In the genomic region with DNA sequence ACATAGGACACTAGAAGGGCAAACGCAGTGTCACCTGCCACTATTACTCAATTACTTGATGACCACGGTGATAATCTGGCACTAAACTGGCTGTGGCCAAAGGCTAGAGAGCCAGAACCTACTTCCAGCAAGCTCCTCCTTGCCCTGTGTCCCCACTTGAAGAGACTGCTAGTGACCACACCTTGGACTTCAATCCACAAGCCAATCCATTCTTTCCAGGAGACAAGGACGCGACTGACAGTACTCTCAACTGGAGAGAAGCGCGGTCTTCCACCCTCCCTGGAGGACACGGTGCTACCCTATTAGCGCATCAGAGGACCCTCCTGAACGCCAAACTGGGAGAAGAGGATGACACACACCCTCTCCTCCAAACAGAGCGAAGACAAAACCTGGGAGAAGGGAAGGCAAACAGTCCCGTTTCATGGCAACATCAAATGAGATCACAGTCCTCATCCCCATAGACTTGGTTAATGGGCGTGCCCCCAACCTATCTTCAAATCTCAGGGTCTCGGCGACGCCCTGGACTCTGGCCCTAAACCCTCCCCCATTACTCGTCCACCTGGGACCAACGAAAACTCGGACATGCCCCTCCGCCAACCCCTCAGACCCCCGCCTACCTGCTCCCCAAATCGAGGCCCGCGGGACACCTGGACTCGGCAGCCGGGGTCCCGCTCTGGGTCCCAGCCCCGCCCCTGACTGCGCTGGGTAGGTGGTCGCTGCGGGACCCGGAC, we compare ENCODE assay signal across 8 cellular contexts. TPM values are rescaled to one million over a fixed set of nuclear protein-coding genes. Genes with fewer than 3 reads are reported as not detected.
DNase-seq lines count a peak whose midpoint lies in the region; ATAC-seq and TF ChIP-seq lines count a peak whose summit lies in the region.

No MANE protein-coding gene starts in this region.

- ATAC-seq in GM19351 (IDR thresholded peaks at IDR 0.05; ENCODE audit: unreplicated experiment) (peak; percentile 29), GM19455 (IDR thresholded peaks at IDR 0.05; ENCODE audit: unreplicated experiment) (no peak)
- ATAC-seq in activated naive CD4-positive, alpha-beta T cell treated with anti-CD3 and anti-CD28 coated beads, Interleukin-2, amount 50 U/mL, for 72 hours = peak; percentile 1 to 19

- H3K4me1 ChIP-seq in BE2C (no peaks in the 10 kb centered on the region), left ventricle myocardium inferior (peaks cover 61% of the 10 kb centered on the region), rectal smooth muscle tissue (ENCODE audit: control insufficient read depth, insufficient read depth, low read length) (peaks cover 7% of the 10 kb centered on the region)

- TF ChIP-seq CTCF in BE2C (IDR thresholded peaks at IDR 0.05; ENCODE audit: low read depth, low read length) (no peak), left ventricle myocardium inferior (IDR thresholded peaks at IDR 0.05; ENCODE audit: borderline replicate concordance) (no peak)

- peak overlapping the region; percentile 96 for H3K27ac ChIP-seq in KOPT-K1 (ENCODE audit: low read depth, low read length, poor library complexity, severe bottlenecking)
- peak overlapping the region; percentile 97 for H3K27ac ChIP-seq in left ventricle myocardium inferior (replicated peaks)
- H3K27ac ChIP-seq in rectal smooth muscle tissue (ENCODE audit: low read depth, low read length) = peak overlapping the region; percentile 97

- H3K36me3 ChIP-seq in BE2C = no peaks in the 10 kb centered on the region; the same call in 1 of the 2 replicates
- peaks cover 13% of the 10 kb centered on the region; the same call in 1 of the 2 replicates for H3K36me3 ChIP-seq in KOPT-K1 (ENCODE audit: insufficient read depth, low read length)
- H3K36me3 ChIP-seq in left ventricle myocardium inferior = peaks cover 11% of the 10 kb centered on the region
- H3K36me3 ChIP-seq in rectal smooth muscle tissue (ENCODE audit: control insufficient read depth, insufficient read depth, low read length) = no peaks in the 10 kb centered on the region

- H3K27me3 ChIP-seq in BE2C (no peaks in the 10 kb centered on the region), left ventricle myocardium inferior (ENCODE audit: low read depth) (no peaks in the 10 kb centered on the region), rectal smooth muscle tissue (ENCODE audit: control insufficient read depth, insufficient read depth, low read length) (no peaks in the 10 kb centered on the region)

- intact Hi-C loops in left ventricle myocardium inferior (cut with micrococcal nuclease) = no loop called here

- DNase-seq in BE2C = no peak
- DNase-seq in activated naive CD4-positive, alpha-beta T cell treated with anti-CD3 and anti-CD28 coated beads, Interleukin-2, amount 50 U/mL, for 72 hours (ENCODE audit: low spot score in 2 of 2) = no peak
- DNase-seq in left ventricle myocardium inferior = no peak
- no peak for DNase-seq in GM19238 (ENCODE audit: insufficient read length, low spot score)

- H3K9me3 Mint-ChIP-seq in activated naive CD4-positive, alpha-beta T cell treated with anti-CD3 and anti-CD28 coated beads, Interleukin-2, amount 50 U/mL, for 72 hours = no peaks in the 10 kb centered on the region

- H3K27ac Mint-ChIP-seq in activated naive CD4-positive, alpha-beta T cell treated with anti-CD3 and anti-CD28 coated beads, Interleukin-2, amount 50 U/mL, for 72 hours = peak overlapping the region; percentile 99 to 100

- H3K9ac ChIP-seq in rectal smooth muscle tissue (ENCODE audit: low read length) = peak overlapping the region; percentile 84

- peaks cover 0 to 16% of the 10 kb centered on the region in 2 donors for H3K36me3 Mint-ChIP-seq in activated naive CD4-positive, alpha-beta T cell treated with anti-CD3 and anti-CD28 coated beads, Interleukin-2, amount 50 U/mL, for 72 hours

- H3K9me3 ChIP-seq in BE2C (no peaks in the 10 kb centered on the region), KOPT-K1 (ENCODE audit: insufficient read depth, low read length, poor library complexity, severe bottlenecking) (no peaks in the 10 kb centered on the region), left ventricle myocardium inferior (replicated peaks) (no peaks in the 10 kb centered on the region)

- peak overlapping the region; percentile 78 for H3K4me3 ChIP-seq in BE2C (ENCODE audit: low read depth, low read length)
- peak overlapping the region; percentile 95 for H3K4me3 ChIP-seq in left ventricle myocardium inferior
- H3K4me3 ChIP-seq in rectal smooth muscle tissue (ENCODE audit: low read length) = peak overlapping the region; percentile 92

RNA-seq across cellular contexts. Expression of gene FLCN, which starts 0.5 kb away (rescaled TPM):
- 50.0 TPM for polyA plus RNA-seq in BE2C (2012; ENCODE audit: insufficient read depth, insufficient read length, low read depth)
- 10 to 100 TPM; 28.1 to 38.7 TPM for total RNA-seq in activated naive CD4-positive, alpha-beta T cell treated with anti-CD3 and anti-CD28 coated beads, Interleukin-2, amount 50 U/mL, for 72 hours
- 46.6 TPM for total RNA-seq in left ventricle myocardium inferior

RNA-seq across cellular contexts. Expression of gene PLD6, which starts 30.3 kb away (rescaled TPM):
- 22.4 TPM for polyA plus RNA-seq in BE2C (2012; ENCODE audit: insufficient read depth, insufficient read length, low read depth)
- total RNA-seq in activated naive CD4-positive, alpha-beta T cell treated with anti-CD3 and anti-CD28 coated beads, Interleukin-2, amount 50 U/mL, for 72 hours = 1 to 10 TPM; 9.2 to 9.6 TPM
- 7.3 TPM for total RNA-seq in left ventricle myocardium inferior

RNA-seq across cellular contexts. Expression of gene COPS3, which starts 44.6 kb away (rescaled TPM):
- 84.2 TPM for polyA plus RNA-seq in BE2C (2012; ENCODE audit: insufficient read depth, insufficient read length, low read depth)
- total RNA-seq in activated naive CD4-positive, alpha-beta T cell treated with anti-CD3 and anti-CD28 coated beads, Interleukin-2, amount 50 U/mL, for 72 hours = 100 to 1,000 TPM in 1 of 2 donors, 10 to 100 TPM in 1; 97.4 to 126 TPM
- total RNA-seq in left ventricle myocardium inferior = 74.2 TPM
